In genomic region chr1:240312872-240313271, GRCh38 we compare ENCODE assay signal across 16 cellular contexts.
A peak's percentile ranks its signal among the peaks of the same experiment; 100 is the strongest.
DNase-seq lines count a peak whose midpoint lies in the region; FAIRE-seq and TF ChIP-seq lines count a peak whose summit lies in the region.
"Had no signal": no experiment of that assay in that cellular context is flagged by ENCODE, and none has a peak within 500 bp of the region (broad histone marks: within the 10 kb centered on the region; RNA-seq: fewer than 3 reads in every experiment).

No MANE protein-coding gene starts in this region.

- H3K36me3 ChIP-seq in SJSA1, result no peaks in the 10 kb centered on the region
- H3K36me3 ChIP-seq in Caco-2 (ENCODE audit: control insufficient read depth, insufficient read depth, low read length), result no peaks in the 10 kb centered on the region
- H3K36me3 ChIP-seq: HAP-1, heart left ventricle, right atrium auricular region, upper lobe of left lung had no signal

- H3K9me3 ChIP-seq in SJSA1 (replicated peaks), result 0 out of 2 replicates have a peak, but pooled peaks cover 2% of the 10 kb centered on the region
- no peaks in the 10 kb centered on the region for H3K9me3 ChIP-seq in Caco-2
- H3K9me3 ChIP-seq: HAP-1, right atrium auricular region, upper lobe of left lung had no signal

- H3K4me3 ChIP-seq in SJSA1 (no peak overlapping the region), Caco-2 (ENCODE audit: low read depth, low read length) (no peak overlapping the region)
- H3K4me3 ChIP-seq: HAP-1, heart left ventricle, right atrium auricular region, upper lobe of left lung had no signal

- peak; percentile 84 for DNase-seq in A172 (ENCODE audit: low spot score)
- DNase-seq in H54 (ENCODE audit: insufficient read length, low spot score), result peak; percentile 14
- DNase-seq in SJSA1 (ENCODE audit: low read depth in 1 of 2, low spot score in 2 of 2), result peak; percentile 59 to 89
- DNase-seq in fibroblast of the conjunctiva (ENCODE audit: low read depth), result peak; percentile 63
- DNase-seq in NCI-H2081 (lab: John Stamatoyannopoulos, UW), result no peak
- DNase-seq in substantia nigra (lab: John Stamatoyannopoulos, UW), result no peak
- no peak for DNase-seq in Caco-2
- DNase-seq in D721Med (ENCODE audit: insufficient read length, low spot score), result no peak
- DNase-seq: activated T-cell treated with anti-CD3 and anti-CD28 coated beads, Interleukin-2, amount 50 U/mL, for 72 hours; heart left ventricle; NCI-H1417 treated with DMSO at 0.1 percent for 48 hours; upper lobe of left lung had no signal

- peaks cover 16% of the 10 kb centered on the region for H3K27me3 Mint-ChIP-seq in Caco-2 (ENCODE audit: insufficient read depth, unreplicated experiment)
- H3K27me3 Mint-ChIP-seq: memory B cell had no signal

- no TSS peak for BruUV-seq in Caco-2 (replicated peaks; lab: Mats Ljungman, UMichigan)

- intact Hi-C loops in Caco-2 (cut with micrococcal nuclease; ENCODE audit: unreplicated experiment), result no loop called here

- no peak overlapping the region for H3K27ac Mint-ChIP-seq in Caco-2 (ENCODE audit: unreplicated experiment)
- H3K27ac Mint-ChIP-seq: activated T-cell treated with anti-CD3 and anti-CD28 coated beads, Interleukin-2, amount 50 U/mL, for 72 hours; memory B cell had no signal

- no peaks in the 10 kb centered on the region for H3K4me1 Mint-ChIP-seq in Caco-2 (ENCODE audit: low read depth, unreplicated experiment)
- H3K4me1 Mint-ChIP-seq: memory B cell had no signal

- H3K4me1 ChIP-seq in SJSA1 (replicated peaks) (peaks cover 52% of the 10 kb centered on the region), Caco-2 (no peaks in the 10 kb centered on the region)
- H3K4me1 ChIP-seq: heart left ventricle, right atrium auricular region, upper lobe of left lung had no signal

- FAIRE-seq in H54 (lab: Jason Lieb, UNC), result no peak
- FAIRE-seq in D721Med (lab: Jason Lieb, UNC), result no peak
- FAIRE-seq: A204.1 had no signal

- no peaks in the 10 kb centered on the region for H3K9me3 Mint-ChIP-seq in Caco-2 (ENCODE audit: unreplicated experiment)

- POLR2A ChIA-PET in Caco-2 (lab: Charles Lee), result no interaction called here

- H3K27ac ChIP-seq in SJSA1, result peak overlapping the region; percentile 75
- no peak overlapping the region for H3K27ac ChIP-seq in substantia nigra (ENCODE audit: low read depth, low read length, poor library complexity, severe bottlenecking)
- H3K27ac ChIP-seq: heart left ventricle, right atrium auricular region, upper lobe of left lung had no signal

- H3K4me3 Mint-ChIP-seq in Caco-2 (ENCODE audit: unreplicated experiment), result no peak overlapping the region
- H3K4me3 Mint-ChIP-seq: activated T-cell treated with anti-CD3 and anti-CD28 coated beads, Interleukin-2, amount 50 U/mL, for 72 hours; memory B cell had no signal

- TF ChIP-seq CTCF in Caco-2 (IDR thresholded peaks at IDR 0.05; ENCODE audit: insufficient read depth in 1 of 2, low read depth in 1 of 2, low read length in 1 of 2, severe bottlenecking in 1 of 2, unreplicated experiment in 1 of 2) (no peak), D721Med (IDR thresholded peaks at IDR 0.05; ENCODE audit: insufficient read depth, missing control alignments) (no peak)

- no peaks in the 10 kb centered on the region for H3K36me3 Mint-ChIP-seq in Caco-2 (ENCODE audit: insufficient read depth, unreplicated experiment)
- H3K36me3 Mint-ChIP-seq: memory B cell had no signal

- H3K27me3 ChIP-seq in SJSA1 (replicated peaks), result no peaks in the 10 kb centered on the region
- no peaks in the 10 kb centered on the region for H3K27me3 ChIP-seq in Caco-2 (replicated peaks; ENCODE audit: control insufficient read depth, insufficient read depth, low read length)
- H3K27me3 ChIP-seq: right atrium auricular region, upper lobe of left lung had no signal

- CTCF ChIA-PET in Caco-2 (lab: Charles Lee), result no interaction called here

- TF ChIP-seq POLR2A in H54 (IDR thresholded peaks at IDR 0.05; ENCODE audit: low read depth, low read length), result no peak

Comparison
In these comparisons a context has a peak if more than half of its experiments do, and no peak if none do; other contexts are left out.
1. DNase-seq: peak in A172 (single experiment), H54 (single experiment), SJSA1 (2 of 2) and fibroblast of the conjunctiva (single experiment); none in NCI-H2081 (0 of 2), substantia nigra (0 of 49), Caco-2 (0 of 2) and D721Med (single experiment).